Comparison of ENCODE assay signal across 11 cellular contexts in the genomic region with DNA sequence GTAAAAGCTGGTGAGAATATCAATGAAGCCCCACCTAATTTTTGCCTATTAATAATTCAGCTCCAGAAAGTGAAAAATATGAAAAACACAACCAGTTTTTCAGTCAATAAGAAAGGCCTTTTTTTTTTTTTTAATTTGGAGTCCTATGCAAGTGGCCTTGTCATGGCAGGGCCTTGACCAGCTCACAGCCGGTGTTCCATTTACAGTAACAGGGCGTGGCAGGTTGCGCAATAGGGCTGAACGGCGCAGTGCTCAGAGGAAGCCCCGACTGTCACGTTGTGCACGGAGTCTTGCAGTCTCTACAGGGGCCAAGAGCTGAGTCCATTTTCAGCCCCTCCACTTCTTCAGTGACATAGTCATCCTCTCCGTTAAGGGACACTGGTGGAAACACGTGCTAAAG.
DNase-seq lines count a peak whose midpoint lies in the region; ATAC-seq and TF ChIP-seq lines count a peak whose summit lies in the region.
"Had no signal": no experiment of that assay in that cellular context is flagged by ENCODE, and none has a peak within 500 bp of the region (broad histone marks: within the 10 kb centered on the region; RNA-seq: fewer than 3 reads in every experiment).

No MANE protein-coding gene starts in this region.

- no peak for DNase-seq in activated CD8-positive, alpha-beta T cell treated with anti-CD3 and anti-CD28 coated beads for 36 hours
- DNase-seq in activated CD8-positive, alpha-beta T cell treated with anti-CD3 and anti-CD28 coated beads, Interleukin-2, amount 10 ng/mL, durations not matched to agents 7 days and 5 days, result no peak
- DNase-seq in NOMO-1 (lab: John Stamatoyannopoulos, UW; ENCODE audit: unreplicated experiment in 2 of 2) (peak; percentile 64 to 76), cardiac muscle cell (ENCODE audit: low read depth in 1 of 2, low spot score in 1 of 2) (peak in 1 of 2 donors; percentile 26), SW 1271 (lab: John Stamatoyannopoulos, UW) (no peak)
- DNase-seq in stimulated activated naive CD4-positive, alpha-beta T cell treated with Interleukin-2 at 50 U/mL for 16 hours (lab: John Stamatoyannopoulos, UW), result no peak
- DNase-seq: activated CD4-positive, alpha-beta T cell treated with anti-CD3 and anti-CD28 coated beads, Interleukin-2, amount 10 ng/mL, durations not matched to agents 7 days and 5 days had no signal

- H3K9me3 ChIP-seq in cardiac muscle cell (ENCODE audit: low read depth) (no peaks in the 10 kb centered on the region), thymus (ENCODE audit: control insufficient read depth) (no peaks in the 10 kb centered on the region)

- peaks cover 6% of the 10 kb centered on the region for H3K4me1 Mint-ChIP-seq in activated CD8-positive, alpha-beta T cell treated with anti-CD3 and anti-CD28 coated beads for 36 hours (ENCODE audit: low read depth)
- peaks cover 5% of the 10 kb centered on the region for H3K4me1 Mint-ChIP-seq in activated CD8-positive, alpha-beta T cell treated with anti-CD3 and anti-CD28 coated beads, Interleukin-2, amount 10 ng/mL, durations not matched to agents 7 days and 5 days (ENCODE audit: low read depth)

- H3K27ac ChIP-seq in cardiac muscle cell (peak overlapping the region; percentile 89), thymus (ENCODE audit: low read depth) (peak overlapping the region; percentile 46)
- H3K27ac ChIP-seq: BLaER1 treated with 17β-estradiol and CSF1 and Interleukin-3, amounts not matched to agents 10 nM and 100 nM; dorsolateral prefrontal cortex had no signal

- H3K36me3 Mint-ChIP-seq in activated CD8-positive, alpha-beta T cell treated with anti-CD3 and anti-CD28 coated beads for 36 hours (ENCODE audit: low read depth), result no peaks in the 10 kb centered on the region
- no peaks in the 10 kb centered on the region for H3K36me3 Mint-ChIP-seq in activated CD8-positive, alpha-beta T cell treated with anti-CD3 and anti-CD28 coated beads, Interleukin-2, amount 10 ng/mL, durations not matched to agents 7 days and 5 days (ENCODE audit: low read depth)

- 89% methylated on average over 10 of the region's 10 CpGs for WGBS in thymus

- no peak for TF ChIP-seq CTCF in activated CD8-positive, alpha-beta T cell treated with anti-CD3 and anti-CD28 coated beads for 36 hours (IDR thresholded peaks at IDR 0.05)
- no peak for TF ChIP-seq CTCF in cardiac muscle cell (IDR thresholded peaks at IDR 0.05; ENCODE audit: low read depth, low read length)

- intact Hi-C loops in activated CD8-positive, alpha-beta T cell treated with anti-CD3 and anti-CD28 coated beads for 36 hours (cut with micrococcal nuclease), result no loop called here

- no peaks in the 10 kb centered on the region for H3K9me3 Mint-ChIP-seq in activated CD8-positive, alpha-beta T cell treated with anti-CD3 and anti-CD28 coated beads for 36 hours
- H3K9me3 Mint-ChIP-seq in activated CD8-positive, alpha-beta T cell treated with anti-CD3 and anti-CD28 coated beads, Interleukin-2, amount 10 ng/mL, durations not matched to agents 7 days and 5 days (ENCODE audit: insufficient read depth), result no peaks in the 10 kb centered on the region
- H3K9me3 Mint-ChIP-seq: activated CD4-positive, alpha-beta T cell treated with anti-CD3 and anti-CD28 coated beads, Interleukin-2, amount 10 ng/mL, durations not matched to agents 7 days and 5 days had no signal

- H3K27me3 ChIP-seq in cardiac muscle cell (no peaks in the 10 kb centered on the region), thymus (ENCODE audit: control insufficient read depth, insufficient read depth) (no peaks in the 10 kb centered on the region)
- H3K27me3 ChIP-seq: BLaER1 treated with 17β-estradiol and CSF1 and Interleukin-3, amounts not matched to agents 10 nM and 100 nM had no signal

- peak overlapping the region; percentile 25 for H3K4me3 Mint-ChIP-seq in activated CD8-positive, alpha-beta T cell treated with anti-CD3 and anti-CD28 coated beads for 36 hours
- no peak overlapping the region for H3K4me3 Mint-ChIP-seq in activated CD8-positive, alpha-beta T cell treated with anti-CD3 and anti-CD28 coated beads, Interleukin-2, amount 10 ng/mL, durations not matched to agents 7 days and 5 days

- CTCF ChIA-PET in activated CD8-positive, alpha-beta T cell treated with anti-CD3 and anti-CD28 coated beads for 36 hours (lab: Charles Lee), result interaction anchor here (0.9 kb wide), 1 partner anchor 18 kb away, joined by 3 read pairs; no protein-coding TSS in a partner anchor
- CTCF ChIA-PET in activated CD8-positive, alpha-beta T cell treated with anti-CD3 and anti-CD28 coated beads, Interleukin-2, amount 10 ng/mL, durations not matched to agents 7 days and 5 days (lab: Charles Lee), result no interaction called here

- H3K4me1 ChIP-seq in cardiac muscle cell (ENCODE audit: low read depth) (peaks cover 29% of the 10 kb centered on the region), thymus (ENCODE audit: control insufficient read depth, insufficient read depth, low read length) (no peaks in the 10 kb centered on the region)

- POLR2A ChIA-PET in activated CD8-positive, alpha-beta T cell treated with anti-CD3 and anti-CD28 coated beads for 36 hours (lab: Charles Lee), result no interaction called here
- POLR2A ChIA-PET in activated CD8-positive, alpha-beta T cell treated with anti-CD3 and anti-CD28 coated beads, Interleukin-2, amount 10 ng/mL, durations not matched to agents 7 days and 5 days (lab: Charles Lee), result no interaction called here

- peaks cover 19% of the 10 kb centered on the region for H3K27me3 Mint-ChIP-seq in activated CD8-positive, alpha-beta T cell treated with anti-CD3 and anti-CD28 coated beads for 36 hours
- peaks cover 11% of the 10 kb centered on the region for H3K27me3 Mint-ChIP-seq in activated CD8-positive, alpha-beta T cell treated with anti-CD3 and anti-CD28 coated beads, Interleukin-2, amount 10 ng/mL, durations not matched to agents 7 days and 5 days (ENCODE audit: low read depth)

- no peak overlapping the region for H3K27ac Mint-ChIP-seq in activated CD8-positive, alpha-beta T cell treated with anti-CD3 and anti-CD28 coated beads for 36 hours
- H3K27ac Mint-ChIP-seq in activated CD8-positive, alpha-beta T cell treated with anti-CD3 and anti-CD28 coated beads, Interleukin-2, amount 10 ng/mL, durations not matched to agents 7 days and 5 days, result no peak overlapping the region

- ATAC-seq in activated CD8-positive, alpha-beta T cell treated with anti-CD3 and anti-CD28 coated beads for 36 hours, result no peak
- ATAC-seq in activated CD8-positive, alpha-beta T cell treated with anti-CD3 and anti-CD28 coated beads, Interleukin-2, amount 10 ng/mL, durations not matched to agents 7 days and 5 days, result no peak
- no peak for ATAC-seq in HG03378 (IDR thresholded peaks at IDR 0.05; ENCODE audit: unreplicated experiment)

- H3K4me3 ChIP-seq in cardiac muscle cell (no peak overlapping the region), thymus (ENCODE audit: low read length) (no peak overlapping the region)
- H3K4me3 ChIP-seq: BLaER1 treated with 17β-estradiol and CSF1 and Interleukin-3, amounts not matched to agents 10 nM and 100 nM had no signal

- H3K36me3 ChIP-seq in cardiac muscle cell, result no peaks in the 10 kb centered on the region
- H3K36me3 ChIP-seq in thymus (ENCODE audit: control insufficient read depth, insufficient read depth), result no peaks in the 10 kb centered on the region
- H3K36me3 ChIP-seq: BLaER1 treated with 17β-estradiol and CSF1 and Interleukin-3, amounts not matched to agents 10 nM and 100 nM had no signal

Comparison
In these comparisons a context has a peak if more than half of its experiments do, and no peak if none do; other contexts are left out.
1. DNase-seq: peak in NOMO-1 (2 of 2); none in activated CD8-positive, alpha-beta T cell treated with anti-CD3 and anti-CD28 coated beads for 36 hours (single experiment), activated CD8-positive, alpha-beta T cell treated with anti-CD3 and anti-CD28 coated beads, Interleukin-2, amount 10 ng/mL, durations not matched to agents 7 days and 5 days (single experiment), stimulated activated naive CD4-positive, alpha-beta T cell treated with Interleukin-2 at 50 U/mL for 16 hours (single experiment) and SW 1271 (0 of 2).